Comparison of ENCODE assay signal across 1 cellular context in genomic region chr12:104643093-104643646, GRCh38.
TF ChIP-seq lines count a peak whose summit lies in the region.

No MANE protein-coding gene starts in this region.

TF ChIP-seq in liver, 16 proteins besides CTCF, POLR2A, EP300 and RAD21 (continued from another document):
- TF ChIP-seq GABPA (IDR thresholded peaks at IDR 0.05 in 1 of 2, conservative IDR thresholded peaks at IDR 0.05 in 1 of 2), result no peak
